ENCODE assay signal across 9 cellular contexts in genomic region chr12:96196781-96197180, GRCh38. TPM values are rescaled to one million over a fixed set of nuclear protein-coding genes. Genes with fewer than 3 reads are reported as not detected.
DNase-seq lines count a peak whose midpoint lies in the region; ATAC-seq and TF ChIP-seq lines count a peak whose summit lies in the region.
"Had no signal": no experiment of that assay in that cellular context is flagged by ENCODE, and none has a peak within 500 bp of the region (broad histone marks: within the 10 kb centered on the region; RNA-seq: fewer than 3 reads in every experiment).

No MANE protein-coding gene starts in this region.

- no peaks in the 10 kb centered on the region for H3K27me3 ChIP-seq in uterus

- peak; percentile 43 for DNase-seq in stimulated activated CD4-positive, alpha-beta T cell treated with anti-CD3 and anti-CD28 coated beads, Interleukin-4, amount 100 ng/mL, for 24 hours
- no peak for DNase-seq in stimulated activated CD4-positive, alpha-beta T cell treated with anti-CD3 and anti-CD28 coated beads, Interleukin-2, amount 100 ng/mL, for 48 hours
- peak; percentile 67 for DNase-seq in islet precursor cell
- DNase-seq in uterus: peak in 1 of 2 donors; percentile 42
- no peak for DNase-seq in NCI-H2107 treated with DMSO at 0.1 percent for 48 hours (lab: John Stamatoyannopoulos, UW; ENCODE audit: unreplicated experiment)
- DNase-seq: DMS53 had no signal

- ATAC-seq in GM21381 (IDR thresholded peaks at IDR 0.05; ENCODE audit: unreplicated experiment) (no peak), GM18909 (IDR thresholded peaks at IDR 0.05; ENCODE audit: poor library complexity, unreplicated experiment) (no peak)

- H3K36me3 Mint-ChIP-seq in activated naive CD8-positive, alpha-beta T cell: peaks cover 3% of the 10 kb centered on the region

- no peaks in the 10 kb centered on the region for H3K9me3 Mint-ChIP-seq in activated naive CD8-positive, alpha-beta T cell (ENCODE audit: low read depth)

- H3K27me3 Mint-ChIP-seq in activated naive CD8-positive, alpha-beta T cell: no peaks in the 10 kb centered on the region

- H3K27ac ChIP-seq in uterus: peak overlapping the region; percentile 89 to 93

- H3K4me1 ChIP-seq in uterus: peaks cover 4 to 12% of the 10 kb centered on the region in 2 donors

- no peak overlapping the region for H3K4me3 ChIP-seq in uterus

- no peaks in the 10 kb centered on the region for H3K9me3 ChIP-seq in uterus

- H3K36me3 ChIP-seq in uterus: peaks cover 0 to 2% of the 10 kb centered on the region in 2 donors

- H3K27ac Mint-ChIP-seq in activated naive CD8-positive, alpha-beta T cell: peak overlapping the region; percentile 98

- intact Hi-C loops in uterus (cut with DNase I; ENCODE audit: low total_unique reads): no loop called here

- peaks cover 60% of the 10 kb centered on the region for H3K4me1 Mint-ChIP-seq in activated naive CD8-positive, alpha-beta T cell (ENCODE audit: low read depth)

- peak overlapping the region; percentile 94 for H3K4me3 Mint-ChIP-seq in activated naive CD8-positive, alpha-beta T cell

- no peak for TF ChIP-seq POLR2A in uterus (IDR thresholded peaks at IDR 0.05)

- no peak for TF ChIP-seq CTCF in uterus (IDR thresholded peaks at IDR 0.05)

RNA-seq across cellular contexts. Expression of gene ELK3, which starts 2.6 kb away (rescaled TPM):
- total RNA-seq in uterus: 10 to 100 TPM; 36.8 to 81.1 (median 44.9) TPM

Comparison
In these comparisons a context has a peak if more than half of its experiments do, and no peak if none do; other contexts are left out.
1. DNase-seq: peak in stimulated activated CD4-positive, alpha-beta T cell treated with anti-CD3 and anti-CD28 coated beads, Interleukin-4, amount 100 ng/mL, for 24 hours (single experiment) and islet precursor cell (single experiment); none in stimulated activated CD4-positive, alpha-beta T cell treated with anti-CD3 and anti-CD28 coated beads, Interleukin-2, amount 100 ng/mL, for 48 hours (0 of 2) and NCI-H2107 treated with DMSO at 0.1 percent for 48 hours (single experiment).